In genomic region chr14:24065408-24065807, GRCh38 we compare ENCODE assay signal across 1 cellular context.
A peak's percentile ranks its signal among the peaks of the same experiment; 100 is the strongest.
TF ChIP-seq lines count a peak whose summit lies in the region.

No MANE protein-coding gene starts in this region.

TF ChIP-seq in HepG2, 621 proteins besides CTCF, POLR2A, EP300 and RAD21:
- TF ChIP-seq ZKSCAN5 (CRISPR knock-in tag; IDR thresholded peaks at IDR 0.05) (0 out of 2 replicates have a peak, but pooled peaks have one; percentile 15), NR0B2 (CRISPR knock-in tag; IDR thresholded peaks at IDR 0.05) (0 out of 2 replicates have a peak, but pooled peaks have one; percentile 21), TCF7 (IDR thresholded peaks at IDR 0.05; ENCODE audit: low read depth) (no peak)
